Comparison of ENCODE assay signal across 11 cellular contexts in genomic region chr1:178868700-178869099, GRCh38. TPM values are rescaled to one million over a fixed set of nuclear protein-coding genes. Genes with fewer than 3 reads are reported as not detected.
DNase-seq lines count a peak whose midpoint lies in the region; ATAC-seq, FAIRE-seq and TF ChIP-seq lines count a peak whose summit lies in the region.
"Had no signal": no experiment of that assay in that cellular context is flagged by ENCODE, and none has a peak within 500 bp of the region (broad histone marks: within the 10 kb centered on the region; RNA-seq: fewer than 3 reads in every experiment).

No MANE protein-coding gene starts in this region.

- H3K27ac ChIP-seq in ascending aorta (peak overlapping the region in 1 of 2 donors; percentile 53), kidney (ENCODE audit: low read depth in 2 of 2, low read length in 2 of 2) (no peak overlapping the region)

- H3K36me3 ChIP-seq in ascending aorta (no peaks in the 10 kb centered on the region), kidney (ENCODE audit: control insufficient read depth in 1 of 2, insufficient read depth in 2 of 2, low read length in 2 of 2) (peaks cover 0 to 3% of the 10 kb centered on the region in 2 donors), skeletal muscle satellite cell (ENCODE audit: insufficient read depth, low read length) (no peaks in the 10 kb centered on the region)

- H3K9me3 ChIP-seq in ascending aorta (no peaks in the 10 kb centered on the region), kidney (ENCODE audit: control insufficient read depth in 1 of 2, low read length in 2 of 2) (no peaks in the 10 kb centered on the region), skeletal muscle satellite cell (replicated peaks; ENCODE audit: low read length) (no peaks in the 10 kb centered on the region)

- ATAC-seq in GM18498 (IDR thresholded peaks at IDR 0.05; ENCODE audit: unreplicated experiment) (no peak), GM21529 (IDR thresholded peaks at IDR 0.05; ENCODE audit: unreplicated experiment) (no peak)

- H3K4me3 ChIP-seq in ascending aorta: peak overlapping the region; percentile 41 to 60
- peak overlapping the region in 1 of 2 donors; percentile 41 for H3K4me3 ChIP-seq in kidney (ENCODE audit: low read length in 2 of 2)
- H3K4me3 ChIP-seq in skeletal muscle satellite cell (ENCODE audit: low read length): no peak overlapping the region

- no peak for DNase-seq in ascending aorta (ENCODE audit: low spot score in 2 of 2)
- DNase-seq in kidney: no peak
- no peak for DNase-seq in stimulated activated naive CD4-positive, alpha-beta T cell treated with Interleukin-2 at 50 U/mL for 16 hours (lab: John Stamatoyannopoulos, UW)
- DNase-seq in NCI-H1048 (lab: John Stamatoyannopoulos, UW): no peak
- DNase-seq: activated naive CD4-positive, alpha-beta T cell treated with Interleukin-2 at 50 U/mL for 16 hours; central memory CD4-positive, alpha-beta T cell had no signal

- peak overlapping the region; percentile 94 for H3K4me2 ChIP-seq in skeletal muscle satellite cell (ENCODE audit: low read length)

- H3K4me1 ChIP-seq in ascending aorta: peaks cover 0 to 2% of the 10 kb centered on the region in 2 donors
- H3K4me1 ChIP-seq in kidney (ENCODE audit: control insufficient read depth in 1 of 2, insufficient read depth in 1 of 2, low read depth in 1 of 2, low read length in 2 of 2): peaks cover 10 to 22% of the 10 kb centered on the region in 2 donors
- peaks cover 18% of the 10 kb centered on the region for H3K4me1 ChIP-seq in skeletal muscle satellite cell (ENCODE audit: control insufficient read depth, insufficient read depth, low read length)

- H3K27me3 ChIP-seq in ascending aorta (no peaks in the 10 kb centered on the region), skeletal muscle satellite cell (ENCODE audit: control insufficient read depth, insufficient read depth, low read length) (no peaks in the 10 kb centered on the region)

- no peak overlapping the region for H3K9ac ChIP-seq in kidney (ENCODE audit: low read length in 2 of 2)
- peak overlapping the region; percentile 83 for H3K9ac ChIP-seq in skeletal muscle satellite cell (ENCODE audit: low read depth, low read length)

- FAIRE-seq in A204.1 (lab: Jason Lieb, UNC) (peak; percentile 52), kidney (lab: Jason Lieb, UNC) (peak; percentile 35)

- intact Hi-C loops in ascending aorta (cut with DNase I): loop anchor here (5.0 kb wide), 1 partner anchor 134 kb away; no protein-coding TSS in a partner anchor
- intact Hi-C loops in kidney (cut with DNase I): no loop called here

- TF ChIP-seq CTCF in ascending aorta (IDR thresholded peaks at IDR 0.05) (no peak), kidney (IDR thresholded peaks at IDR 0.05; ENCODE audit: borderline replicate concordance, extremely low read depth, insufficient read depth) (no peak)

RNA-seq across cellular contexts. Expression of gene ANGPTL1, which starts 2.2 kb away (rescaled TPM):
- total RNA-seq in ascending aorta (30.8 TPM), kidney (24.5 TPM)
- 8.2 TPM for polyA plus RNA-seq in kidney (ENCODE audit: insufficient read depth, low read depth, low replicate concordance)
- 2.0 and 3.7 TPM in 2 replicates for total RNA-seq in skeletal muscle satellite cell (2012; rRNA removed)
- total RNA-seq: activated CD8-positive, alpha-beta memory T cell treated with anti-CD3 and anti-CD28 coated beads for 36 hours had no signal
